1 cellular context compared by ENCODE assay signal in genomic region chr21:38965241-38965640, GRCh38.
A peak's percentile ranks its signal among the peaks of the same experiment; 100 is the strongest.
TF ChIP-seq lines count a peak whose summit lies in the region.

No MANE protein-coding gene starts in this region.

TF ChIP-seq in K562, 482 proteins besides CTCF, POLR2A, EP300 and RAD21 (continued from another document):
- peak; percentile 45; the same call in 1 of the 2 replicates for TF ChIP-seq MBD1 (CRISPR knock-in tag; IDR thresholded peaks at IDR 0.05)
- TF ChIP-seq FOXM1 (IDR thresholded peaks at IDR 0.05; ENCODE audit: low read depth): no peak
- TF ChIP-seq FOXM1 (CRISPR knock-in tag; IDR thresholded peaks at IDR 0.05; ENCODE audit: low read depth): no peak
- no peak for TF ChIP-seq POU5F1 (IDR thresholded peaks at IDR 0.05; ENCODE audit: borderline replicate concordance, low read depth, low read length, partially characterized antibody)
- no peak for TF ChIP-seq SREBF2 (CRISPR knock-in tag; IDR thresholded peaks at IDR 0.05)
- TF ChIP-seq NR4A1 (CRISPR knock-in tag; IDR thresholded peaks at IDR 0.05): no peak
- TF ChIP-seq NR4A1 (tag; IDR thresholded peaks at IDR 0.05): no peak
